23 cellular contexts compared by ENCODE assay signal in genomic region chr7:51543801-51544553, GRCh38.
DNase-seq lines count a peak whose midpoint lies in the region; ATAC-seq and TF ChIP-seq lines count a peak whose summit lies in the region.
"Had no signal": no experiment of that assay in that cellular context is flagged by ENCODE, and none has a peak within 500 bp of the region (broad histone marks: within the 10 kb centered on the region; RNA-seq: fewer than 3 reads in every experiment).

No MANE protein-coding gene starts in this region.

- DNase-seq in COR-L47 (lab: John Stamatoyannopoulos, UW), result peak; percentile 92
- peak; percentile 49 for DNase-seq in NCI-H1092 (lab: John Stamatoyannopoulos, UW)
- peak; percentile 99 for DNase-seq in NCI-H510A treated with DMSO at 0.1 percent for 48 hours (lab: John Stamatoyannopoulos, UW)
- DNase-seq in esophagus muscularis mucosa (ENCODE audit: extremely low spot score), result peak; percentile 79
- DNase-seq in H7, result no peak
- DNase-seq in CD8-positive, alpha-beta memory T cell, result no peak
- no peak for DNase-seq in A172 (ENCODE audit: low spot score)
- DNase-seq: activated CD4-positive, alpha-beta T cell treated with anti-CD3 and anti-CD28 coated beads for 48 hours; DMS 273 treated with DMSO at 0.1 percent for 48 hours; effector CD4-positive, alpha-beta T cell; esophagus squamous epithelium; GOT3; Karpas-422; mammary epithelial cell; NCI-H2227 treated with DMSO at 0.1 percent for 48 hours; ovary; right lobe of liver; RPMI8226 had no signal

- no peak overlapping the region for H3K4me3 Mint-ChIP-seq in CD8-positive, alpha-beta memory T cell
- H3K4me3 Mint-ChIP-seq: activated naive CD8-positive, alpha-beta T cell; activated T-helper 1 cell treated with anti-CD3 and anti-CD28 coated beads, Interleukin-12 subunit alpha, Interleukin-12 subunit beta, Interleukin-2, Interleukin-4 antibody, amounts not matched to agents 30 ng/mL and 10 ng/mL and 1 ng/mL, durations not matched to agents 14 hours and 24 hours and 36 hours had no signal

- no peaks in the 10 kb centered on the region for H3K27me3 Mint-ChIP-seq in CD8-positive, alpha-beta memory T cell
- H3K27me3 Mint-ChIP-seq: activated naive CD8-positive, alpha-beta T cell had no signal

- H3K4me1 ChIP-seq in esophagus muscularis mucosa, result no peaks in the 10 kb centered on the region
- no peaks in the 10 kb centered on the region for H3K4me1 ChIP-seq in CD8-positive, alpha-beta memory T cell (ENCODE audit: insufficient read depth, low read length)
- H3K4me1 ChIP-seq: esophagus squamous epithelium, gastroesophageal sphincter, right lobe of liver had no signal

- H3K9me3 ChIP-seq in esophagus muscularis mucosa, result no peaks in the 10 kb centered on the region
- no peaks in the 10 kb centered on the region for H3K9me3 ChIP-seq in CD8-positive, alpha-beta memory T cell (ENCODE audit: low read length)
- H3K9me3 ChIP-seq: BLaER1, ovary, right lobe of liver had no signal

- H3K36me3 ChIP-seq in esophagus muscularis mucosa (no peaks in the 10 kb centered on the region), H7 (replicated peaks; ENCODE audit: control insufficient read depth, insufficient read depth, low read length) (no peaks in the 10 kb centered on the region)
- no peaks in the 10 kb centered on the region for H3K36me3 ChIP-seq in CD8-positive, alpha-beta memory T cell (ENCODE audit: insufficient read depth, low read length)
- H3K36me3 ChIP-seq: BLaER1, esophagus squamous epithelium, gastroesophageal sphincter, ovary, right lobe of liver had no signal

- TF ChIP-seq POLR2A in esophagus muscularis mucosa (IDR thresholded peaks at IDR 0.05; ENCODE audit: low read depth), result no peak

- H3K4me3 ChIP-seq in esophagus muscularis mucosa, result no peak overlapping the region
- H3K4me3 ChIP-seq in H7 (ENCODE audit: insufficient read depth, low read depth, low read length), result no peak overlapping the region
- H3K4me3 ChIP-seq in CD8-positive, alpha-beta memory T cell (ENCODE audit: low read length), result no peak overlapping the region
- H3K4me3 ChIP-seq: BLaER1, esophagus squamous epithelium, gastroesophageal sphincter, ovary, right lobe of liver had no signal

- CTCF ChIA-PET in CD8-positive, alpha-beta memory T cell (lab: Charles Lee), result no interaction called here

- intact Hi-C loops in esophagus muscularis mucosa (cut with DNase I), result no loop called here

- TF ChIP-seq EP300 in esophagus muscularis mucosa (IDR thresholded peaks at IDR 0.05), result no peak

- no peak overlapping the region for H3K27ac ChIP-seq in esophagus muscularis mucosa (replicated peaks in 1 of 4)
- H3K27ac ChIP-seq in CD8-positive, alpha-beta memory T cell (ENCODE audit: low read depth, low read length), result no peak overlapping the region
- H3K27ac ChIP-seq: BLaER1, esophagus squamous epithelium, gastroesophageal sphincter, ovary, right lobe of liver had no signal

- no peaks in the 10 kb centered on the region for H3K36me3 Mint-ChIP-seq in CD8-positive, alpha-beta memory T cell
- H3K36me3 Mint-ChIP-seq: activated naive CD8-positive, alpha-beta T cell had no signal

- H3K4me1 Mint-ChIP-seq in CD8-positive, alpha-beta memory T cell, result no peaks in the 10 kb centered on the region

- no peak overlapping the region for H3K27ac Mint-ChIP-seq in CD8-positive, alpha-beta memory T cell
- H3K27ac Mint-ChIP-seq: activated naive CD8-positive, alpha-beta T cell; activated T-helper 1 cell treated with anti-CD3 and anti-CD28 coated beads, Interleukin-12 subunit alpha, Interleukin-12 subunit beta, Interleukin-2, Interleukin-4 antibody, amounts not matched to agents 30 ng/mL and 10 ng/mL and 1 ng/mL, durations not matched to agents 14 hours and 24 hours and 36 hours had no signal

- 73% methylated on average over 7 of the region's 7 CpGs for WGBS in esophagus muscularis mucosa

- H3K27me3 ChIP-seq in esophagus muscularis mucosa, result no peaks in the 10 kb centered on the region
- H3K27me3 ChIP-seq in H7 (ENCODE audit: control insufficient read depth, insufficient read depth, low read length), result no peaks in the 10 kb centered on the region
- no peaks in the 10 kb centered on the region for H3K27me3 ChIP-seq in CD8-positive, alpha-beta memory T cell (ENCODE audit: insufficient read depth, low read length, poor library complexity, severe bottlenecking)
- H3K27me3 ChIP-seq: BLaER1, esophagus squamous epithelium, gastroesophageal sphincter, ovary, right lobe of liver had no signal

- TF ChIP-seq CTCF in esophagus muscularis mucosa (IDR thresholded peaks at IDR 0.05), result no peak

- no peak for ATAC-seq in HG02885 (IDR thresholded peaks at IDR 0.05; ENCODE audit: poor library complexity, unreplicated experiment)
- ATAC-seq: gastroesophageal sphincter, right lobe of liver had no signal

- H3K9me3 Mint-ChIP-seq in CD8-positive, alpha-beta memory T cell, result peaks cover 5 to 37% (median 10%) of the 10 kb centered on the region in 5 donors

- POLR2A ChIA-PET in CD8-positive, alpha-beta memory T cell (lab: Charles Lee), result no interaction called here

Comparison
In these comparisons a context has a peak if more than half of its experiments do, and no peak if none do; other contexts are left out.
1. DNase-seq: peak in COR-L47 (single experiment), NCI-H1092 (single experiment), NCI-H510A treated with DMSO at 0.1 percent for 48 hours (single experiment) and esophagus muscularis mucosa (single experiment); none in H7 (single experiment), CD8-positive, alpha-beta memory T cell (0 of 5) and A172 (single experiment).